ENCODE assay signal across 25 cellular contexts in genomic region chr3:143597774-143598652, GRCh38.
DNase-seq lines count a peak whose midpoint lies in the region; ATAC-seq and TF ChIP-seq lines count a peak whose summit lies in the region.
"Had no signal": no experiment of that assay in that cellular context is flagged by ENCODE, and none has a peak within 500 bp of the region (broad histone marks: within the 10 kb centered on the region; RNA-seq: fewer than 3 reads in every experiment).

No MANE protein-coding gene starts in this region.

- no peaks in the 10 kb centered on the region for H3F3A ChIP-seq in neural progenitor cell (ENCODE audit: low read depth)

- H3K4me3 ChIP-seq in neural progenitor cell: no peak overlapping the region
- H3K4me3 ChIP-seq: gastroesophageal sphincter, left lung had no signal

- no peak for ATAC-seq in GM18520 (IDR thresholded peaks at IDR 0.05; ENCODE audit: unreplicated experiment)
- ATAC-seq in HG03280 (IDR thresholded peaks at IDR 0.05; ENCODE audit: unreplicated experiment): no peak
- no peak for ATAC-seq in GM19324 (IDR thresholded peaks at IDR 0.05; ENCODE audit: low FRiP score, unreplicated experiment)
- ATAC-seq: activated CD8-positive, alpha-beta T cell treated with anti-CD3 and anti-CD28 coated beads, Interleukin-2, amount 10 ng/mL, durations not matched to agents 7 days and 5 days; gastroesophageal sphincter; left lung; right cardiac atrium had no signal

- no peaks in the 10 kb centered on the region for H3K79me2 ChIP-seq in neural progenitor cell (ENCODE audit: low read depth)

- H2AFZ ChIP-seq in neural progenitor cell (replicated peaks): no peak overlapping the region

- H3K27me3 ChIP-seq in neural progenitor cell: no peaks in the 10 kb centered on the region
- H3K27me3 ChIP-seq: gastroesophageal sphincter, left lung had no signal

- no peaks in the 10 kb centered on the region for H3K36me3 ChIP-seq in neural progenitor cell
- H3K36me3 ChIP-seq: gastroesophageal sphincter, left lung had no signal

- peaks cover 30% of the 10 kb centered on the region for H3K4me1 Mint-ChIP-seq in neural progenitor cell

- TF ChIP-seq CTCF in neural progenitor cell (IDR thresholded peaks at IDR 0.05): no peak

- peak overlapping the region; percentile 28 for H3K4me2 ChIP-seq in neural progenitor cell
- H3K4me2 ChIP-seq: KMS-11 had no signal

- H3K27ac Mint-ChIP-seq in neural progenitor cell: no peak overlapping the region
- H3K27ac Mint-ChIP-seq: activated CD8-positive, alpha-beta T cell treated with anti-CD3 and anti-CD28 coated beads, Interleukin-2, amount 10 ng/mL, durations not matched to agents 7 days and 5 days; activated naive CD8-positive, alpha-beta T cell; activated T-helper 1 cell treated with anti-CD3 and anti-CD28 coated beads, Interleukin-12 subunit alpha, Interleukin-12 subunit beta, Interleukin-2, Interleukin-4 antibody, amounts not matched to agents 30 ng/mL and 10 ng/mL and 1 ng/mL, durations not matched to agents 14 hours and 24 hours and 36 hours had no signal

- no peaks in the 10 kb centered on the region for H3K27me3 Mint-ChIP-seq in neural progenitor cell (ENCODE audit: insufficient read depth, low read depth)
- H3K27me3 Mint-ChIP-seq: activated naive CD8-positive, alpha-beta T cell; brain had no signal

- H3K9me3 Mint-ChIP-seq in neural progenitor cell: no peaks in the 10 kb centered on the region
- H3K9me3 Mint-ChIP-seq: activated T-helper 1 cell treated with anti-CD3 and anti-CD28 coated beads, Interleukin-12 subunit alpha, Interleukin-12 subunit beta, Interleukin-2, Interleukin-4 antibody, amounts not matched to agents 30 ng/mL and 10 ng/mL and 1 ng/mL, durations not matched to agents 14 hours and 24 hours and 36 hours had no signal

- H3K27ac ChIP-seq in cingulate gyrus (ENCODE audit: low read depth, low read length) (peak overlapping the region; percentile 57), neural progenitor cell (no peak overlapping the region)
- H3K27ac ChIP-seq: gastroesophageal sphincter, KMS-11, left lung had no signal

- H3K9me3 ChIP-seq in neural progenitor cell (ENCODE audit: low read depth): no peaks in the 10 kb centered on the region
- H3K9me3 ChIP-seq: gastroesophageal sphincter, left lung had no signal

- no peaks in the 10 kb centered on the region for H4K20me1 ChIP-seq in neural progenitor cell (ENCODE audit: low read depth)

- H3K9ac ChIP-seq in neural progenitor cell: no peak overlapping the region
- H3K9ac ChIP-seq: KMS-11 had no signal

- peak; percentile 40 for DNase-seq in DMS53 treated with DMSO at 0.1 percent for 48 hours (lab: John Stamatoyannopoulos, UW; ENCODE audit: unreplicated experiment)
- DNase-seq in NCI-H2227 (lab: John Stamatoyannopoulos, UW; ENCODE audit: unreplicated experiment): peak; percentile 66
- DNase-seq in neural progenitor cell (ENCODE audit: low spot score): no peak
- no peak for DNase-seq in A172 (ENCODE audit: low spot score)
- DNase-seq: activated CD8-positive, alpha-beta T cell treated with anti-CD3 and anti-CD28 coated beads, Interleukin-2, amount 10 ng/mL, durations not matched to agents 7 days and 5 days; cortex of kidney; EL; erythroblast; HCEC 1CT; left lung; midbrain; NCI-H1092; NCI-H446 treated with DMSO at 0.1 percent for 48 hours; occipital lobe; right cardiac atrium; stimulated activated naive CD4-positive, alpha-beta T cell treated with Interleukin-2 at 50 U/mL for 16 hours had no signal

- H3K4me1 ChIP-seq in neural progenitor cell: peaks cover 22% of the 10 kb centered on the region
- H3K4me1 ChIP-seq: gastroesophageal sphincter had no signal

- H3K4me3 Mint-ChIP-seq in neural progenitor cell: no peak overlapping the region
- H3K4me3 Mint-ChIP-seq: activated CD8-positive, alpha-beta T cell treated with anti-CD3 and anti-CD28 coated beads, Interleukin-2, amount 10 ng/mL, durations not matched to agents 7 days and 5 days; activated naive CD8-positive, alpha-beta T cell; activated T-helper 1 cell treated with anti-CD3 and anti-CD28 coated beads, Interleukin-12 subunit alpha, Interleukin-12 subunit beta, Interleukin-2, Interleukin-4 antibody, amounts not matched to agents 30 ng/mL and 10 ng/mL and 1 ng/mL, durations not matched to agents 14 hours and 24 hours and 36 hours had no signal

- H3K36me3 Mint-ChIP-seq in neural progenitor cell: no peaks in the 10 kb centered on the region
- H3K36me3 Mint-ChIP-seq: brain had no signal

Comparison
In these comparisons a context has a peak if more than half of its experiments do, and no peak if none do; other contexts are left out.
1. DNase-seq: peak in DMS53 treated with DMSO at 0.1 percent for 48 hours (single experiment) and NCI-H2227 (single experiment); none in neural progenitor cell (single experiment) and A172 (single experiment).